24 cellular contexts compared by ENCODE assay signal in the genomic region with DNA sequence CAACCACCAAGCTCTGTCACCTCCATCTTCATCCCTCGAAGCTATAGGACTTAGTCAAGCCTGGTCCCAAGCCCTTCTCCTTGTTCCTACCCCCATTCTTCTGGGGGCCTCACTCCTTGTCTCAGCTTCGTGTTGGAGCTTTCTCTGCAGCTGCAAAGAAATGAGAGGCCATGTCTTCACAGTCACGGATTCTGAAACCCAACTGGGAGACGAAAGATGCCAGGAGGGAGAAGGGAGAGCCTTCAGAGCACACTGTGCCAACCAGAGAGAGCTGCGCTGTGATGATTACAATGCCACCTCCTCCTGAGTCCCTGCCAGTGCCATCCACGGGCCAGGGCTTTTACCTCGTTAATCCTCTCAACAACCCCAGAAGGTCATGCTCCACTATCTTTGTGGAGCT.
DNase-seq lines count a peak whose midpoint lies in the region; FAIRE-seq and TF ChIP-seq lines count a peak whose summit lies in the region.
"Had no signal": no experiment of that assay in that cellular context is flagged by ENCODE, and none has a peak within 500 bp of the region (broad histone marks: within the 10 kb centered on the region; RNA-seq: fewer than 3 reads in every experiment).

No MANE protein-coding gene starts in this region.

- H3K36me3 Mint-ChIP-seq in activated CD4-positive, alpha-beta T cell treated with anti-CD3 and anti-CD28 coated beads, Interleukin-2, amount 10 ng/mL, durations not matched to agents 24 days and 14 days (ENCODE audit: low read depth) = no peaks in the 10 kb centered on the region
- no peaks in the 10 kb centered on the region for H3K36me3 Mint-ChIP-seq in neural progenitor cell
- H3K36me3 Mint-ChIP-seq: CD14-positive monocyte; CD8-positive, alpha-beta memory T cell had no signal

- TF ChIP-seq CTCF in neural progenitor cell (IDR thresholded peaks at IDR 0.05) = no peak

- intact Hi-C loops in activated CD4-positive, alpha-beta T cell treated with anti-CD3 and anti-CD28 coated beads, Interleukin-2, amount 10 ng/mL, durations not matched to agents 24 days and 14 days (cut with micrococcal nuclease) = no loop called here

- no peaks in the 10 kb centered on the region for H3K27me3 Mint-ChIP-seq in activated CD4-positive, alpha-beta T cell treated with anti-CD3 and anti-CD28 coated beads, Interleukin-2, amount 10 ng/mL, durations not matched to agents 24 days and 14 days
- H3K27me3 Mint-ChIP-seq in neural progenitor cell (ENCODE audit: insufficient read depth, low read depth) = peaks cover 10% of the 10 kb centered on the region

- no peak overlapping the region for H3K4me2 ChIP-seq in neural progenitor cell
- H3K4me2 ChIP-seq: BLaER1 treated with 17β-estradiol and CSF1 and Interleukin-3, amounts not matched to agents 10 nM and 100 nM had no signal

- TF ChIP-seq POLR2A in GM12892 (IDR thresholded peaks at IDR 0.05; ENCODE audit: low read depth, low read length) = no peak

- H3F3A ChIP-seq in neural progenitor cell (ENCODE audit: low read depth) = no peaks in the 10 kb centered on the region

- H3K27me3 ChIP-seq in neural progenitor cell = no peaks in the 10 kb centered on the region
- H3K27me3 ChIP-seq: BE2C; BLaER1 treated with 17β-estradiol and CSF1 and Interleukin-3, amounts not matched to agents 10 nM and 100 nM had no signal

- H3K27ac ChIP-seq in neural progenitor cell = no peak overlapping the region
- H3K27ac ChIP-seq: 22Rv1; BLaER1 treated with 17β-estradiol and CSF1 and Interleukin-3, amounts not matched to agents 10 nM and 100 nM; GM23248 had no signal

- H3K4me1 ChIP-seq in neural progenitor cell = no peaks in the 10 kb centered on the region
- H3K4me1 ChIP-seq: BE2C; BLaER1 treated with 17β-estradiol and CSF1 and Interleukin-3, amounts not matched to agents 10 nM and 100 nM had no signal

- H3K79me2 ChIP-seq in neural progenitor cell (ENCODE audit: low read depth) = no peaks in the 10 kb centered on the region

- FAIRE-seq in GM12892 (lab: Jason Lieb, UNC) = no peak
- FAIRE-seq: A204.1, D721Med, GM12891, H1 had no signal

- H3K9me3 ChIP-seq in neural progenitor cell (ENCODE audit: low read depth) = peaks cover 17% of the 10 kb centered on the region
- H3K9me3 ChIP-seq: BE2C had no signal

- H3K4me3 Mint-ChIP-seq in activated CD4-positive, alpha-beta T cell treated with anti-CD3 and anti-CD28 coated beads, Interleukin-2, amount 10 ng/mL, durations not matched to agents 24 days and 14 days = no peak overlapping the region
- peak overlapping the region; percentile 13 for H3K4me3 Mint-ChIP-seq in neural progenitor cell
- H3K4me3 Mint-ChIP-seq: CD14-positive monocyte; CD4-positive, alpha-beta T cell; CD8-positive, alpha-beta memory T cell had no signal

- H3K9ac ChIP-seq in neural progenitor cell = no peak overlapping the region
- H3K9ac ChIP-seq: BLaER1 treated with 17β-estradiol and CSF1 and Interleukin-3, amounts not matched to agents 10 nM and 100 nM; GM23248 had no signal

- no peaks in the 10 kb centered on the region for H3K4me1 Mint-ChIP-seq in activated CD4-positive, alpha-beta T cell treated with anti-CD3 and anti-CD28 coated beads, Interleukin-2, amount 10 ng/mL, durations not matched to agents 24 days and 14 days
- H3K4me1 Mint-ChIP-seq in neural progenitor cell = no peaks in the 10 kb centered on the region
- H3K4me1 Mint-ChIP-seq: CD14-positive monocyte; CD8-positive, alpha-beta memory T cell had no signal

- DNase-seq in activated CD4-positive, alpha-beta T cell treated with anti-CD3 and anti-CD28 coated beads, Interleukin-2, amount 10 ng/mL, durations not matched to agents 24 days and 14 days = peak; percentile 10
- no peak for DNase-seq in activated CD4-positive, alpha-beta T cell treated with anti-CD3 and anti-CD28 coated beads, Interleukin-2, amount 50 U/mL, for 4 hours
- DNase-seq in ecto neural progenitor cell (ENCODE audit: low spot score) = peak; percentile 15
- no peak for DNase-seq in neural progenitor cell (ENCODE audit: low spot score)
- DNase-seq in GM12892 (ENCODE audit: insufficient read length) = no peak
- no peak for DNase-seq in AG08396 (ENCODE audit: low spot score)
- DNase-seq: AML-193; BE2C; CD4-positive, alpha-beta T cell; CD8-positive, alpha-beta memory T cell; DMS 273 treated with DMSO at 0.1 percent for 48 hours; DMS53; DMS79 treated with DMSO at 0.1 percent for 48 hours; GF-D8; GM23248; H7; HCEC 1CT had no signal

- H4K20me1 ChIP-seq in neural progenitor cell (ENCODE audit: low read depth) = no peaks in the 10 kb centered on the region
- H4K20me1 ChIP-seq: BLaER1 treated with 17β-estradiol and CSF1 and Interleukin-3, amounts not matched to agents 10 nM and 100 nM had no signal

- no peaks in the 10 kb centered on the region for H3K36me3 ChIP-seq in neural progenitor cell
- H3K36me3 ChIP-seq: BE2C; BLaER1 treated with 17β-estradiol and CSF1 and Interleukin-3, amounts not matched to agents 10 nM and 100 nM had no signal

- H3K27ac Mint-ChIP-seq in activated CD4-positive, alpha-beta T cell treated with anti-CD3 and anti-CD28 coated beads, Interleukin-2, amount 10 ng/mL, durations not matched to agents 24 days and 14 days = no peak overlapping the region
- no peak overlapping the region for H3K27ac Mint-ChIP-seq in neural progenitor cell
- H3K27ac Mint-ChIP-seq: CD14-positive monocyte; CD4-positive, alpha-beta T cell; CD8-positive, alpha-beta memory T cell had no signal

- H3K9me3 Mint-ChIP-seq in activated CD4-positive, alpha-beta T cell treated with anti-CD3 and anti-CD28 coated beads, Interleukin-2, amount 10 ng/mL, durations not matched to agents 24 days and 14 days = peaks cover 6% of the 10 kb centered on the region
- H3K9me3 Mint-ChIP-seq in neural progenitor cell = peaks cover 13% of the 10 kb centered on the region

- H2AFZ ChIP-seq in neural progenitor cell (replicated peaks) = no peak overlapping the region
- H2AFZ ChIP-seq: GM23248 had no signal

- no peak overlapping the region for H3K4me3 ChIP-seq in neural progenitor cell
- H3K4me3 ChIP-seq: BLaER1 treated with 17β-estradiol and CSF1 and Interleukin-3, amounts not matched to agents 10 nM and 100 nM; GM23248 had no signal

Comparison
In these comparisons a context has a peak if more than half of its experiments do, and no peak if none do; other contexts are left out.
1. DNase-seq: peak in activated CD4-positive, alpha-beta T cell treated with anti-CD3 and anti-CD28 coated beads, Interleukin-2, amount 10 ng/mL, durations not matched to agents 24 days and 14 days (single experiment) and ecto neural progenitor cell (single experiment); none in activated CD4-positive, alpha-beta T cell treated with anti-CD3 and anti-CD28 coated beads, Interleukin-2, amount 50 U/mL, for 4 hours (0 of 2), neural progenitor cell (single experiment), GM12892 (single experiment) and AG08396 (single experiment).